In the genomic region with DNA sequence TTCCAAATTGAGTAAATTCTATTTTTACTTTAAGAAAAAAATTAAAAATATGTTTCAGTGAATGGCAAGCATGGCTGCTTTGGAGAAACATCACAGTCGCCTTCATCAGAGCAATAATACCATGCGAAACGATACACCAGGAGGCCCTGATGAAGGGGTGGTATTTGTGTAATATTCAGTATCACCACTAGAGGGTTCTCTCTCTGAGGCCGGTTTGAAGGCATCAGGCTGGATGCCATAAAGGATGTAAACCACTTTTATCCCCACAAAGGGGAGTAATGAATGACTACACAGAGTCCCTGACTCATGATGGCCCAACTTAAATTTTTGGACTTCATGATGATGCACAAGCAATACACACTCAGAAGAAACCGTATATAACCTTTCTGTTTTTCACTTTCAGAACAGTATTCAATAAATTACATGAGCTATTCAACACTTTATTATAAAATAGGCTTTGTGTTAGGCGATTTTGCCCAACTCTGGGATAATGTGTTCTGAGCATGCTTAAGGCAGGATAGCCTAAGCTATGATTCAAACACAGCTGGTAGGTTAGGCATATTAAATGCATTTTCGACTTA, we compare ENCODE assay signal across 8 cellular contexts.
DNase-seq lines count a peak whose midpoint lies in the region; ATAC-seq and TF ChIP-seq lines count a peak whose summit lies in the region.

No MANE protein-coding gene starts in this region.

- CTCF ChIA-PET in IMR-90 (lab: Yijun Ruan, JAX) = interaction anchor here (0.6 kb wide), 1 partner anchor 136 kb away, joined by 3 read pairs; no protein-coding TSS in a partner anchor

- H3K18ac ChIP-seq in IMR-90 (ENCODE audit: low read depth, low read length) (no peak overlapping the region; the same call in 1 of the 2 replicates), mesenchymal stem cell (ENCODE audit: low read depth in 1 of 2, low read length in 2 of 2) (no peak overlapping the region)

- no TSS peak for BruUV-seq in IMR-90 (replicated peaks; lab: Mats Ljungman, UMichigan)

- no peak for TF ChIP-seq EP300 in ovary (IDR thresholded peaks at IDR 0.05)

- H3K27me3 ChIP-seq in IMR-90 (ENCODE audit: control insufficient read depth, insufficient read depth, low read length) (no peaks in the 10 kb centered on the region), OCI-LY1 (ENCODE audit: insufficient read depth, low read length) (no peaks in the 10 kb centered on the region), mesenchymal stem cell (ENCODE audit: control insufficient read depth in 1 of 2, insufficient read depth in 1 of 2, low read length in 2 of 2) (no peaks in the 10 kb centered on the region), ovary (no peaks in the 10 kb centered on the region)

- no peaks in the 10 kb centered on the region for H4K20me1 ChIP-seq in IMR-90 (ENCODE audit: insufficient read depth, low read length)
- no peaks in the 10 kb centered on the region for H4K20me1 ChIP-seq in OCI-LY1 (ENCODE audit: insufficient read depth, low read length)

- H2AFZ ChIP-seq in IMR-90 (replicated peaks; ENCODE audit: low read length, poor library complexity) (no peak overlapping the region), OCI-LY1 (ENCODE audit: low read length) (no peak overlapping the region), mesenchymal stem cell (ENCODE audit: low read depth, low read length) (no peak overlapping the region)

- H2BK5ac ChIP-seq in IMR-90 (ENCODE audit: low read depth, low read length, poor library complexity, severe bottlenecking) = peak overlapping the region; percentile 45
- no peak overlapping the region for H2BK5ac ChIP-seq in mesenchymal stem cell (ENCODE audit: low read depth, low read length, poor library complexity, severe bottlenecking)

- no peak overlapping the region for H3K4ac ChIP-seq in IMR-90 (ENCODE audit: low read depth, low read length)
- H3K4ac ChIP-seq in mesenchymal stem cell (ENCODE audit: low read depth in 1 of 2, low read length in 2 of 2) = no peak overlapping the region

- TF ChIP-seq RAD21 in IMR-90 (IDR thresholded peaks at IDR 0.05; ENCODE audit: low read length) = peak; percentile 66

- no CpG with 5 or more reads among the region's 7 CpGs for WGBS in IMR-90 (ENCODE audit: extremely low coverage in 2 of 2, insufficient read length in 1 of 2), 2 experiments
- WGBS in mesenchymal stem cell = 40% methylated on average over 6 of the region's 7 CpGs
- 39 to 45% (median 44%) methylated on average over 7 of the region's 7 CpGs for WGBS in ovary, 3 donors

- peaks cover 3% of the 10 kb centered on the region; the same call in 1 of the 2 replicates for H3K9me1 ChIP-seq in IMR-90 (ENCODE audit: insufficient read depth, low read length)

- peak; percentile 60 for TF ChIP-seq CTCF in IMR-90 (conservative IDR thresholded peaks at IDR 0.05; ENCODE audit: low read depth, low read length)
- peak; percentile 75 for TF ChIP-seq CTCF in OCI-LY1 (IDR thresholded peaks at IDR 0.05; ENCODE audit: low read length)
- no peak for TF ChIP-seq CTCF in ovary (IDR thresholded peaks at IDR 0.05)

- H3K4me1 ChIP-seq in IMR-90 (ENCODE audit: control insufficient read depth, insufficient read depth, low read length) (peaks cover 2% of the 10 kb centered on the region; the same call in 1 of the 2 replicates), OCI-LY1 (ENCODE audit: insufficient read depth, low read length, severe bottlenecking) (no peaks in the 10 kb centered on the region), mesenchymal stem cell (ENCODE audit: control insufficient read depth, insufficient read depth, low read depth, low read length) (peaks cover 2% of the 10 kb centered on the region), ovary (ENCODE audit: insufficient read depth) (no peaks in the 10 kb centered on the region)

- H2BK20ac ChIP-seq in IMR-90 (ENCODE audit: low read depth, low read length) = no peak overlapping the region

- POLR2A ChIA-PET in IMR-90 (lab: Charles Lee; ENCODE audit: unreplicated experiment) = no interaction called here

- H2AK9ac ChIP-seq in IMR-90 (replicated peaks; ENCODE audit: low read depth, low read length, poor library complexity) = no peak overlapping the region

- H2AK5ac ChIP-seq in IMR-90 (ENCODE audit: low read depth, low read length) = no peak overlapping the region
- H2AK5ac ChIP-seq in mesenchymal stem cell (ENCODE audit: low read length, severe bottlenecking) = no peak overlapping the region

- H2BK120ac ChIP-seq in IMR-90 (ENCODE audit: low read depth, low read length) = no peak overlapping the region
- H2BK120ac ChIP-seq in mesenchymal stem cell (ENCODE audit: low read depth, low read length) = no peak overlapping the region

- H3K27ac ChIP-seq in IMR-90 (ENCODE audit: insufficient read depth, low read length) (no peak overlapping the region), OCI-LY1 (ENCODE audit: low read depth, low read length, poor library complexity, severe bottlenecking) (no peak overlapping the region), mesenchymal stem cell (ENCODE audit: low read length, poor library complexity, severe bottlenecking) (no peak overlapping the region), ovary (no peak overlapping the region)

- H3K9me3 ChIP-seq in IMR-90 (ENCODE audit: control insufficient read depth, insufficient read depth, low read length) (no peaks in the 10 kb centered on the region), OCI-LY1 (ENCODE audit: low read length) (no peaks in the 10 kb centered on the region), mesenchymal stem cell (ENCODE audit: control insufficient read depth, low read length) (no peaks in the 10 kb centered on the region), ovary (no peaks in the 10 kb centered on the region)

- ATAC-seq in GM21717 (IDR thresholded peaks at IDR 0.05; ENCODE audit: unreplicated experiment) (peak; percentile 93), IMR-90 (ENCODE audit: low read depth) (peak; percentile 84)

- no peaks in the 10 kb centered on the region for H3K9me2 ChIP-seq in OCI-LY1 (ENCODE audit: low read depth, low read length)

- H3K56ac ChIP-seq in IMR-90 (ENCODE audit: extremely low read depth, insufficient read depth, low read length) = no peak overlapping the region

- no peak overlapping the region for H3K4me3 ChIP-seq in IMR-90 (ENCODE audit: insufficient read depth, low read depth, low read length)
- no peak overlapping the region for H3K4me3 ChIP-seq in OCI-LY1 (ENCODE audit: low read depth, low read length, poor library complexity, severe bottlenecking)
- H3K4me3 ChIP-seq in mesenchymal stem cell (ENCODE audit: insufficient read depth in 1 of 2, low read depth in 1 of 2, low read length in 2 of 2) = no peak overlapping the region
- no peak overlapping the region for H3K4me3 ChIP-seq in ovary

- H3K79me2 ChIP-seq in OCI-LY1 (ENCODE audit: insufficient read depth, low read length) = no peaks in the 10 kb centered on the region

- H3K23ac ChIP-seq in IMR-90 (ENCODE audit: low read depth, low read length) (no peak overlapping the region), mesenchymal stem cell (ENCODE audit: low read length in 2 of 2) (no peak overlapping the region)

- no peaks in the 10 kb centered on the region for H3K36me3 ChIP-seq in IMR-90 (ENCODE audit: control insufficient read depth, insufficient read depth, low read length)
- H3K36me3 ChIP-seq in OCI-LY1 (ENCODE audit: insufficient read depth, low read length) = no peaks in the 10 kb centered on the region
- H3K36me3 ChIP-seq in mesenchymal stem cell (ENCODE audit: control insufficient read depth in 1 of 2, insufficient read depth in 2 of 2, low read depth in 1 of 2, low read length in 2 of 2) = no peaks in the 10 kb centered on the region
- no peaks in the 10 kb centered on the region for H3K36me3 ChIP-seq in ovary

- H2BK15ac ChIP-seq in IMR-90 (ENCODE audit: low read depth, low read length) = no peak overlapping the region
- no peak overlapping the region for H2BK15ac ChIP-seq in mesenchymal stem cell (ENCODE audit: low read depth, poor library complexity, severe bottlenecking)

- H3K4me2 ChIP-seq in IMR-90 (ENCODE audit: low read depth, low read length) (no peak overlapping the region), OCI-LY1 (ENCODE audit: low read length) (no peak overlapping the region), mesenchymal stem cell (ENCODE audit: low read length, poor library complexity, severe bottlenecking) (no peak overlapping the region)

- peak; percentile 38 to 79 for DNase-seq in NCI-H524 (lab: John Stamatoyannopoulos, UW)
- no peak for DNase-seq in NCI-H524 treated with DMSO at 0.1 percent for 48 hours (lab: John Stamatoyannopoulos, UW)
- DNase-seq in IMR-90 = peak; percentile 77
- DNase-seq in dermis microvascular lymphatic vessel endothelial cell (ENCODE audit: low read depth in 2 of 2) = peak; percentile 42 to 64
- DNase-seq in mesenchymal stem cell = peak; percentile 77
- DNase-seq in ovary = no peak

- intact Hi-C loops in IMR-90 (cut with micrococcal nuclease) (loop anchor here (10.0 kb wide), 1 partner anchor 382 kb away; no protein-coding TSS in a partner anchor), ovary (cut with DNase I) (no loop called here)

- in situ Hi-C loops in IMR-90 (cut with MboI; ENCODE audit: low sequenced_read_pairs) = no loop called here

- no peaks in the 10 kb centered on the region for H3F3A ChIP-seq in OCI-LY1 (ENCODE audit: insufficient read depth, low read length)

- dilution Hi-C loops in IMR-90 (cut with HindIII; ENCODE audit: low sequenced_read_pairs, unreplicated experiment) = no loop called here

- H4K91ac ChIP-seq in IMR-90 (ENCODE audit: insufficient read depth, low read depth, low read length) (no peak overlapping the region), mesenchymal stem cell (ENCODE audit: low read length) (no peak overlapping the region)

- H4K5ac ChIP-seq in IMR-90 (ENCODE audit: low read depth, low read length) = no peak overlapping the region

- no peak for TF ChIP-seq POLR2A in IMR-90 (IDR thresholded peaks at IDR 0.05; ENCODE audit: low read depth, low read length)
- no peak for TF ChIP-seq POLR2A in ovary (IDR thresholded peaks at IDR 0.05)

- H3K79me1 ChIP-seq in IMR-90 (ENCODE audit: low read depth in 1 of 2, low read length in 2 of 2) (no peaks in the 10 kb centered on the region), mesenchymal stem cell (replicated peaks; ENCODE audit: low read length, poor library complexity, severe bottlenecking) (no peaks in the 10 kb centered on the region)

- H2BK12ac ChIP-seq in mesenchymal stem cell (ENCODE audit: low read length in 2 of 2) = no peak overlapping the region

- H4K8ac ChIP-seq in IMR-90 (ENCODE audit: low read depth in 2 of 2, low read length in 2 of 2) = 0 out of 4 replicates have a peak overlapping the region, but pooled peaks of 1 of the 2 experiments have one; percentile 22
- H4K8ac ChIP-seq in mesenchymal stem cell (ENCODE audit: low read length) = no peak overlapping the region

- no peak overlapping the region for H3K9ac ChIP-seq in IMR-90 (ENCODE audit: low read depth, low read length)
- no peak overlapping the region for H3K9ac ChIP-seq in OCI-LY1 (ENCODE audit: low read length)
- H3K9ac ChIP-seq in mesenchymal stem cell (ENCODE audit: low read length) = no peak overlapping the region

- no peak overlapping the region for H3K14ac ChIP-seq in IMR-90 (replicated peaks; ENCODE audit: low read depth, low read length)
- no peak overlapping the region for H3K14ac ChIP-seq in mesenchymal stem cell (ENCODE audit: low read length in 2 of 2)

TF ChIP-seq in IMR-90, 13 proteins besides CTCF, POLR2A, EP300 and RAD21 (continues in another document):
- TF ChIP-seq CEBPB (IDR thresholded peaks at IDR 0.05; ENCODE audit: low read depth, low read length) = no peak
- 0 out of 2 replicates have a peak, but pooled peaks have one; percentile 29 for TF ChIP-seq FOS (IDR thresholded peaks at IDR 0.05; ENCODE audit: low read depth, low read length)

Comparison
In these comparisons a context has a peak if more than half of its experiments do, and no peak if none do; other contexts are left out.
1. DNase-seq: peak in NCI-H524 (2 of 2), IMR-90 (single experiment), dermis microvascular lymphatic vessel endothelial cell (2 of 2) and mesenchymal stem cell (single experiment); none in NCI-H524 treated with DMSO at 0.1 percent for 48 hours (single experiment) and ovary (0 of 5).
2. CTCF ChIP-seq: peak in IMR-90 (single experiment) and OCI-LY1 (single experiment); none in ovary (0 of 3).